ENCODE assay signal across 8 cellular contexts in the genomic region with DNA sequence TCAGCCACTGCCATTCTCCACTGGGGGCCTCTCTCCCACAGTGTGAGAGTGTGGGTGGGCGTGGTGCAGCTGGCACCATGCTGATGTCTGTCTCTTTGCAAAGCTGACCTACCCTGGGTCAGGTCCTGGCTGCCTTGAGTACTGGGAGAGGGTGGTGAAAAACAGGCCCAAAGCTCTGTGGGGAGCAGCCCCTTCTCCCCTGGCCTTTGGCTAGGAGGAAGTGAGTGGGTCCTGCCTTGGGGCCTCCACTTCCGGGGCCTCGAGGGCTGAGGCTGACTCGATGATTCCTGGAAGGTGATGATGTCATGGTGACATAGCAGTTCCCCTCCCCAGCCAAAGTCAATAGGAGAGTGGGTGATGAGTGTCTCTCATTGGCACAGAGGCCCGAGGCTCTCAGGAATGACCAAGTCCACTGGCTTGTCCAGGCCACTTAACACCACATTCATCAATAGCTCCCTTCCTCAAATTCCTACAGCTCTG. TPM values are rescaled to one million over a fixed set of nuclear protein-coding genes. Genes with fewer than 3 reads are reported as not detected.
A peak's percentile ranks its signal among the peaks of the same experiment; 100 is the strongest.
DNase-seq lines count a peak whose midpoint lies in the region; ATAC-seq lines count a peak whose summit lies in the region.

No MANE protein-coding gene starts in this region.

- no peak for ATAC-seq in HG03432 (IDR thresholded peaks at IDR 0.05; ENCODE audit: unreplicated experiment)
- ATAC-seq in GM21723 (IDR thresholded peaks at IDR 0.05; ENCODE audit: unreplicated experiment): no peak
- no peak for ATAC-seq in GM18520 (IDR thresholded peaks at IDR 0.05; ENCODE audit: unreplicated experiment)
- ATAC-seq in HG03196 (IDR thresholded peaks at IDR 0.05; ENCODE audit: unreplicated experiment): no peak

- DNase-seq in HK-2 (ENCODE audit: unreplicated experiment) (peak; percentile 65), UCSD-AML1 (lab: John Stamatoyannopoulos, UW; ENCODE audit: unreplicated experiment) (peak; percentile 53), dermis blood vessel endothelial cell (peak; percentile 39)
- peak; percentile 55 for DNase-seq in stimulated activated CD4-positive, alpha-beta T cell treated with anti-CD3 and anti-CD28 coated beads, Interleukin-12 subunit alpha, Interleukin-12 subunit beta, amount 100 ng/mL, for 4 hours

RNA-seq across cellular contexts. Expression of a gene that starts 53.0 kb away (rescaled TPM):
- total RNA-seq in dermis blood vessel endothelial cell: 26.6 and 29.1 TPM in 2 replicates
